Comparison of ENCODE assay signal across 26 cellular contexts in the genomic region with DNA sequence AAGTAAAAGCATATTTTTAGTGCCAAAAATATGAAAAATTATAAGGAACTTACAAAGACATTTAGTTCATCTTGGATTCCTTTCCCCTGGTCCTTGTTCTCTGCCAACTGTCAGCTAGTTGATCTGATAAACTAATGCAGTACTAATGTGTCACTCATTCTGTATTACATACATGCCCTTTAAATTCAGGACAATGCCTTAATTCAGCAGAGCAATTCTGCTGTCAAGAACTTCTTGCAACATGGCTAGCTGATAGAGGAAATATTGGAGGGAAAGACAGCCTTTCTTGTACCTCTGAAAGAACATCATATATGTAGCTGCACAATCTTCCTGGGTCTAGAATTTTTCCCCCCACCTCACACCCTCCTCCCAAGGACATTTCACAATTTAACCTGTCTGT.
"Had no signal": no experiment of that assay in that cellular context is flagged by ENCODE, and none has a peak within 500 bp of the region (broad histone marks: within the 10 kb centered on the region; RNA-seq: fewer than 3 reads in every experiment).

No MANE protein-coding gene starts in this region.

- H3K4me1 ChIP-seq: left ventricle myocardium inferior, prostate gland, suprapubic skin, tibial nerve, uterus had no signal

- H3K36me3 Mint-ChIP-seq: naive thymus-derived CD4-positive, alpha-beta T cell; stimulated activated naive B cell treated with anti-CD40 and anti-IgM and Interleukin-4, amounts not matched to agents 10 μg/mL and 1 μg/mL and 100 μg/mL, for 72 hours; type B pancreatic cell had no signal

- H3K4me3 Mint-ChIP-seq: naive thymus-derived CD4-positive, alpha-beta T cell; natural killer cell treated with Interleukin-12 subunit alpha and Interleukin-12 subunit beta and Interleukin-15 and Interleukin-18, amount 100 ng/mL, for 72 hours; stimulated activated naive B cell treated with anti-CD40 and anti-IgM and Interleukin-4, amounts not matched to agents 10 μg/mL and 1 μg/mL and 100 μg/mL, for 72 hours; type B pancreatic cell had no signal

- H3K4me3 ChIP-seq: hepatocyte, left ventricle myocardium inferior, lung, mucosa of descending colon, ovary, prostate gland, skin epidermis, suprapubic skin, thoracic aorta, tibial nerve, uterus had no signal

- H3K27me3 Mint-ChIP-seq: naive thymus-derived CD4-positive, alpha-beta T cell; natural killer cell treated with Interleukin-12 subunit alpha and Interleukin-12 subunit beta and Interleukin-15 and Interleukin-18, amount 100 ng/mL, for 72 hours; stimulated activated naive B cell treated with anti-CD40 and anti-IgM and Interleukin-4, amounts not matched to agents 10 μg/mL and 1 μg/mL and 100 μg/mL, for 72 hours; type B pancreatic cell had no signal

- H3K4me2 ChIP-seq: hepatocyte had no signal

- H3K36me3 ChIP-seq: left ventricle myocardium inferior, ovary, prostate gland, suprapubic skin, thoracic aorta, tibial nerve, uterus had no signal

- H3K4me1 Mint-ChIP-seq: naive thymus-derived CD4-positive, alpha-beta T cell; stimulated activated naive B cell treated with anti-CD40 and anti-IgM and Interleukin-4, amounts not matched to agents 10 μg/mL and 1 μg/mL and 100 μg/mL, for 72 hours had no signal

- H2AFZ ChIP-seq: hepatocyte had no signal

- H3K27ac Mint-ChIP-seq: naive thymus-derived CD4-positive, alpha-beta T cell; natural killer cell treated with Interleukin-12 subunit alpha and Interleukin-12 subunit beta and Interleukin-15 and Interleukin-18, amount 100 ng/mL, for 72 hours; stimulated activated naive B cell treated with anti-CD40 and anti-IgM and Interleukin-4, amounts not matched to agents 10 μg/mL and 1 μg/mL and 100 μg/mL, for 72 hours; type B pancreatic cell had no signal

- DNase-seq: islet precursor cell; left ventricle myocardium inferior; mesendoderm; midbrain; mucosa of descending colon; naive thymus-derived CD4-positive, alpha-beta T cell; ovary; retina; right cardiac atrium; stimulated activated CD4-positive, alpha-beta T cell treated with anti-CD3 and anti-CD28 coated beads, Interleukin-12 subunit alpha, Interleukin-12 subunit beta, amount 100 ng/mL, for 4 hours; stimulated activated CD4-positive, alpha-beta T cell treated with anti-CD3 and anti-CD28 coated beads, Interleukin-15, amount 100 ng/mL, for 24 hours; stimulated activated CD4-positive, alpha-beta T cell treated with anti-CD3 and anti-CD28 coated beads, Interleukin-2, amount 100 ng/mL, for 24 hours; stimulated activated CD4-positive, alpha-beta T cell treated with anti-CD3 and anti-CD28 coated beads, Interleukin-4, amount 100 ng/mL, for 1 hour; stimulated activated naive B cell treated with anti-CD40 and anti-IgM and Interleukin-4, amounts not matched to agents 10 μg/mL and 1 μg/mL and 100 μg/mL, for 72 hours; stimulated activated naive CD8-positive, alpha-beta T cell treated with anti-CD3 and anti-CD28 coated beads, Interleukin-15, Interleukin-2, amounts not matched to agents 100 U/mL and 50 U/mL, for 24 hours; uterus had no signal

- H3K79me2 ChIP-seq: hepatocyte had no signal

- ATAC-seq: mucosa of descending colon; naive thymus-derived CD4-positive, alpha-beta T cell; natural killer cell treated with Interleukin-12 subunit alpha and Interleukin-12 subunit beta and Interleukin-15 and Interleukin-18, amount 100 ng/mL, for 72 hours; right cardiac atrium; sciatic nerve; stimulated activated naive B cell treated with anti-CD40 and anti-IgM and Interleukin-4, amounts not matched to agents 10 μg/mL and 1 μg/mL and 100 μg/mL, for 72 hours; stimulated activated naive CD8-positive, alpha-beta T cell treated with anti-CD3 and anti-CD28 coated beads, Interleukin-15, Interleukin-2, amounts not matched to agents 100 U/mL and 50 U/mL, for 24 hours had no signal

- H3K9me3 Mint-ChIP-seq: naive thymus-derived CD4-positive, alpha-beta T cell; natural killer cell treated with Interleukin-12 subunit alpha and Interleukin-12 subunit beta and Interleukin-15 and Interleukin-18, amount 100 ng/mL, for 72 hours; stimulated activated naive B cell treated with anti-CD40 and anti-IgM and Interleukin-4, amounts not matched to agents 10 μg/mL and 1 μg/mL and 100 μg/mL, for 72 hours; type B pancreatic cell had no signal

- H3K27ac ChIP-seq: hepatocyte, left ventricle myocardium inferior, ovary, prostate gland, skin epidermis, suprapubic skin, thoracic aorta, tibial nerve, uterus had no signal

- H3K9me3 ChIP-seq: left ventricle myocardium inferior, mucosa of descending colon, ovary, prostate gland, suprapubic skin, thoracic aorta, tibial nerve, uterus had no signal

- H3K27me3 ChIP-seq: hepatocyte, ovary, suprapubic skin, uterus had no signal
